10 cellular contexts compared by ENCODE assay signal in genomic region chr7:129777993-129778769, GRCh38.
A peak's percentile ranks its signal among the peaks of the same experiment; 100 is the strongest.
DNase-seq lines count a peak whose midpoint lies in the region; ATAC-seq and TF ChIP-seq lines count a peak whose summit lies in the region.
"Had no signal": no experiment of that assay in that cellular context is flagged by ENCODE, and none has a peak within 500 bp of the region (broad histone marks: within the 10 kb centered on the region; RNA-seq: fewer than 3 reads in every experiment).

No MANE protein-coding gene starts in this region.

- peak overlapping the region; percentile 45 for H3K4me3 Mint-ChIP-seq in CD8-positive, alpha-beta T cell
- H3K4me3 Mint-ChIP-seq in naive thymus-derived CD8-positive, alpha-beta T cell, result peak overlapping the region; percentile 19 to 72 (median 60)

- peaks cover 43% of the 10 kb centered on the region for H3K27me3 ChIP-seq in CD8-positive, alpha-beta T cell (ENCODE audit: insufficient read depth, low read length)
- H3K27me3 ChIP-seq in HUES64 (ENCODE audit: insufficient read depth, low read length) (peaks cover 99% of the 10 kb centered on the region), colonic mucosa (peaks cover 61% of the 10 kb centered on the region)

- H3K9ac ChIP-seq in HUES64 (ENCODE audit: low read depth, low read length), result no peak overlapping the region; the same call in 1 of the 2 replicates
- no peak overlapping the region for H3K9ac ChIP-seq in colonic mucosa (ENCODE audit: low read depth in 2 of 2, low read length in 2 of 2)

- H3K36me3 Mint-ChIP-seq in CD8-positive, alpha-beta T cell, result no peaks in the 10 kb centered on the region
- peaks cover 0 to 4% (median 0%) of the 10 kb centered on the region in 3 donors for H3K36me3 Mint-ChIP-seq in naive thymus-derived CD8-positive, alpha-beta T cell

- no peak overlapping the region for H3K4me3 ChIP-seq in CD8-positive, alpha-beta T cell (ENCODE audit: low read depth, low read length)
- H3K4me3 ChIP-seq in HUES64 (ENCODE audit: low read length), result peak overlapping the region; percentile 66
- peak overlapping the region; percentile 64 for H3K4me3 ChIP-seq in colonic mucosa

- H3K27me3 Mint-ChIP-seq in CD8-positive, alpha-beta T cell (ENCODE audit: low read depth), result peaks cover 30% of the 10 kb centered on the region
- H3K27me3 Mint-ChIP-seq in naive thymus-derived CD8-positive, alpha-beta T cell, result peaks cover 10 to 47% (median 34%) of the 10 kb centered on the region in 5 donors

- peaks cover 25% of the 10 kb centered on the region for H3K4me1 Mint-ChIP-seq in CD8-positive, alpha-beta T cell (ENCODE audit: low read depth)
- H3K4me1 Mint-ChIP-seq in naive thymus-derived CD8-positive, alpha-beta T cell, result peaks cover 16 to 31% (median 23%) of the 10 kb centered on the region in 4 donors

- H3K9me3 Mint-ChIP-seq in CD8-positive, alpha-beta T cell, result no peaks in the 10 kb centered on the region
- H3K9me3 Mint-ChIP-seq in naive thymus-derived CD8-positive, alpha-beta T cell, result no peaks in the 10 kb centered on the region
- H3K9me3 Mint-ChIP-seq: dendritic cell treated with granulocyte-macrophage colony-stimulating factor and Interleukin-4, amounts not matched to agents 40 ng/mL and 50 ng/mL, for 4 days had no signal

- H3K36me3 ChIP-seq in CD8-positive, alpha-beta T cell (ENCODE audit: insufficient read depth, low read length), result no peaks in the 10 kb centered on the region
- H3K36me3 ChIP-seq in HUES64 (ENCODE audit: insufficient read depth, low read length) (no peaks in the 10 kb centered on the region), colonic mucosa (no peaks in the 10 kb centered on the region)

- H3K27ac ChIP-seq in CD8-positive, alpha-beta T cell (ENCODE audit: low read depth, low read length), result no peak overlapping the region
- H3K27ac ChIP-seq in HUES64 (ENCODE audit: low read depth, low read length), result no peak overlapping the region
- H3K27ac ChIP-seq in colonic mucosa, result no peak overlapping the region

- no peak for DNase-seq in CD8-positive, alpha-beta T cell
- no peak for DNase-seq in colonic mucosa
- no peak for DNase-seq in naive thymus-derived CD8-positive, alpha-beta T cell
- DNase-seq in AML-193 (lab: John Stamatoyannopoulos, UW), result no peak
- DNase-seq: DMS153 had no signal

- TF ChIP-seq CTCF in CD8-positive, alpha-beta T cell (IDR thresholded peaks at IDR 0.05), result no peak
- TF ChIP-seq CTCF in colonic mucosa (IDR thresholded peaks at IDR 0.05), result no peak

- intact Hi-C loops in CD8-positive, alpha-beta T cell (cut with DNase I, micrococcal nuclease), result no loop called here
- intact Hi-C loops in colonic mucosa (cut with DNase I), result no loop called here

- no peaks in the 10 kb centered on the region for H3K9me3 ChIP-seq in CD8-positive, alpha-beta T cell (ENCODE audit: low read length)
- H3K9me3 ChIP-seq in HUES64 (ENCODE audit: insufficient read depth, low read depth, low read length), result no peaks in the 10 kb centered on the region
- no peaks in the 10 kb centered on the region for H3K9me3 ChIP-seq in colonic mucosa

- ATAC-seq in CD8-positive, alpha-beta T cell, result no peak
- ATAC-seq in naive thymus-derived CD8-positive, alpha-beta T cell, result no peak
- ATAC-seq in HG02885 (IDR thresholded peaks at IDR 0.05; ENCODE audit: poor library complexity, unreplicated experiment) (no peak), GM21367 (IDR thresholded peaks at IDR 0.05; ENCODE audit: unreplicated experiment) (no peak), GM18858 (IDR thresholded peaks at IDR 0.05; ENCODE audit: unreplicated experiment) (no peak)

- H3K27ac Mint-ChIP-seq in CD8-positive, alpha-beta T cell, result no peak overlapping the region
- no peak overlapping the region for H3K27ac Mint-ChIP-seq in naive thymus-derived CD8-positive, alpha-beta T cell
- H3K27ac Mint-ChIP-seq: dendritic cell treated with granulocyte-macrophage colony-stimulating factor and Interleukin-4, amounts not matched to agents 40 ng/mL and 50 ng/mL, for 4 days had no signal

- WGBS in HUES64, result 4% methylated on average over 45 of the region's 45 CpGs

- POLR2A ChIA-PET in CD8-positive, alpha-beta T cell (lab: Charles Lee), result no interaction called here
- POLR2A ChIA-PET in naive thymus-derived CD8-positive, alpha-beta T cell (lab: Charles Lee), result no interaction called here

- CTCF ChIA-PET in CD8-positive, alpha-beta T cell (lab: Charles Lee), result no interaction called here

- peaks cover 41% of the 10 kb centered on the region for H3K4me1 ChIP-seq in CD8-positive, alpha-beta T cell (ENCODE audit: insufficient read depth, low read length)
- H3K4me1 ChIP-seq in HUES64 (ENCODE audit: insufficient read depth, low read length) (peaks cover 47% of the 10 kb centered on the region), colonic mucosa (peaks cover 21% of the 10 kb centered on the region)
